ENCODE assay signal across 20 cellular contexts in genomic region chr17:40938981-40939380, GRCh38. TPM values are rescaled to one million over a fixed set of nuclear protein-coding genes. Genes with fewer than 3 reads are reported as not detected.
"Had no signal": no experiment of that assay in that cellular context is flagged by ENCODE, and none has a peak within 500 bp of the region (broad histone marks: within the 10 kb centered on the region; RNA-seq: fewer than 3 reads in every experiment).

No MANE protein-coding gene starts in this region.

- H3K27ac ChIP-seq: esophagus muscularis mucosa, heart left ventricle, tibial artery, VCaP had no signal

- H3K4me1 Mint-ChIP-seq: activated CD4-positive, alpha-beta memory T cell treated with anti-CD3 and anti-CD28 coated beads, Interleukin-2, amount 10 ng/mL, durations not matched to agents 7 days and 5 days; activated naive CD8-positive, alpha-beta T cell treated with anti-CD3 and anti-CD28 coated beads, Interleukin-2, amount 10 ng/mL, durations not matched to agents 7 days and 5 days; T-cell had no signal

- H3K36me3 Mint-ChIP-seq: T-cell had no signal

- H3K4me3 Mint-ChIP-seq: activated CD4-positive, alpha-beta memory T cell treated with anti-CD3 and anti-CD28 coated beads, Interleukin-2, amount 10 ng/mL, durations not matched to agents 7 days and 5 days; activated naive CD8-positive, alpha-beta T cell treated with anti-CD3 and anti-CD28 coated beads, Interleukin-2, amount 10 ng/mL, durations not matched to agents 7 days and 5 days; activated T-cell treated with anti-CD3 and anti-CD28 coated beads, Interleukin-2, amount 50 U/mL, for 72 hours; T-cell had no signal

- H3K27ac Mint-ChIP-seq: activated CD4-positive, alpha-beta memory T cell treated with anti-CD3 and anti-CD28 coated beads, Interleukin-2, amount 10 ng/mL, durations not matched to agents 7 days and 5 days; activated naive CD8-positive, alpha-beta T cell treated with anti-CD3 and anti-CD28 coated beads, Interleukin-2, amount 10 ng/mL, durations not matched to agents 7 days and 5 days; activated T-cell treated with anti-CD3 and anti-CD28 coated beads, Interleukin-2, amount 50 U/mL, for 72 hours; T-cell had no signal

- H3K9me3 ChIP-seq: esophagus muscularis mucosa, heart left ventricle, pancreas, tibial artery had no signal

- H3K27me3 ChIP-seq: esophagus muscularis mucosa, tibial artery had no signal

- H3K36me3 ChIP-seq: esophagus muscularis mucosa, heart left ventricle, pancreas, tibial artery had no signal

- H3K4me1 ChIP-seq: heart left ventricle had no signal

- ATAC-seq: activated T-cell treated with anti-CD3 and anti-CD28 coated beads, Interleukin-2, amount 50 U/mL, for 72 hours; heart left ventricle; left ventricle myocardium superior; pancreas; T-cell had no signal

- DNase-seq: activated CD4-positive, alpha-beta memory T cell treated with anti-CD3 and anti-CD28 coated beads, Interleukin-2, amount 10 ng/mL, durations not matched to agents 7 days and 5 days; activated gamma-delta T cell treated with Interleukin-2 at 50 U/mL for 16 hours; activated naive CD8-positive, alpha-beta T cell treated with anti-CD3 and anti-CD28 coated beads, Interleukin-2, amount 10 ng/mL, durations not matched to agents 7 days and 5 days; activated T-cell treated with anti-CD3 and anti-CD28 coated beads, Interleukin-2, amount 50 U/mL, for 72 hours; aorta; heart left ventricle; left ventricle myocardium superior; mesendoderm; pancreas; stimulated activated CD4-positive, alpha-beta T cell treated with anti-CD3 and anti-CD28 coated beads, Interleukin-15, amount 100 ng/mL, for 24 hours; stimulated activated CD4-positive, alpha-beta T cell treated with anti-CD3 and anti-CD28 coated beads, Interleukin-4, amount 100 ng/mL, for 4 hours; T-cell; tibial artery had no signal

- H3K4me3 ChIP-seq: esophagus muscularis mucosa, heart left ventricle, pancreas, tibial artery had no signal

RNA-seq across cellular contexts. Expression of gene KRT23, which starts 1.5 kb away (rescaled TPM):
- total RNA-seq: activated CD4-positive, alpha-beta memory T cell treated with anti-CD3 and anti-CD28 coated beads, Interleukin-2, amount 10 ng/mL, durations not matched to agents 7 days and 5 days; activated naive CD8-positive, alpha-beta T cell treated with anti-CD3 and anti-CD28 coated beads, Interleukin-2, amount 10 ng/mL, durations not matched to agents 7 days and 5 days; activated T-cell treated with anti-CD3 and anti-CD28 coated beads, Interleukin-2, amount 50 U/mL, for 72 hours; chondrocyte; left ventricle myocardium superior; T-cell had no signal
- polyA plus RNA-seq: heart left ventricle had no signal

RNA-seq across cellular contexts. Expression of gene KRT39, which starts 27.8 kb away (rescaled TPM):
- total RNA-seq: activated CD4-positive, alpha-beta memory T cell treated with anti-CD3 and anti-CD28 coated beads, Interleukin-2, amount 10 ng/mL, durations not matched to agents 7 days and 5 days; activated naive CD8-positive, alpha-beta T cell treated with anti-CD3 and anti-CD28 coated beads, Interleukin-2, amount 10 ng/mL, durations not matched to agents 7 days and 5 days; activated T-cell treated with anti-CD3 and anti-CD28 coated beads, Interleukin-2, amount 50 U/mL, for 72 hours; aorta; bronchial epithelial cell; chondrocyte; esophagus muscularis mucosa; frontal cortex; heart left ventricle; left ventricle myocardium superior; pancreas; T-cell had no signal
- polyA plus RNA-seq: aorta, heart left ventricle, keratinocyte, neural cell, pancreas had no signal

RNA-seq across cellular contexts. Expression of gene KRT40, which starts 45.1 kb away (rescaled TPM):
- total RNA-seq: activated CD4-positive, alpha-beta memory T cell treated with anti-CD3 and anti-CD28 coated beads, Interleukin-2, amount 10 ng/mL, durations not matched to agents 7 days and 5 days; activated naive CD8-positive, alpha-beta T cell treated with anti-CD3 and anti-CD28 coated beads, Interleukin-2, amount 10 ng/mL, durations not matched to agents 7 days and 5 days; activated T-cell treated with anti-CD3 and anti-CD28 coated beads, Interleukin-2, amount 50 U/mL, for 72 hours; aorta; bronchial epithelial cell; chondrocyte; esophagus muscularis mucosa; frontal cortex; heart left ventricle; left ventricle myocardium superior; T-cell had no signal
- polyA plus RNA-seq: aorta, heart left ventricle, neural cell had no signal

RNA-seq across cellular contexts. Expression of gene KRT20, which starts 53.9 kb away (rescaled TPM):
- total RNA-seq: activated CD4-positive, alpha-beta memory T cell treated with anti-CD3 and anti-CD28 coated beads, Interleukin-2, amount 10 ng/mL, durations not matched to agents 7 days and 5 days; activated naive CD8-positive, alpha-beta T cell treated with anti-CD3 and anti-CD28 coated beads, Interleukin-2, amount 10 ng/mL, durations not matched to agents 7 days and 5 days; activated T-cell treated with anti-CD3 and anti-CD28 coated beads, Interleukin-2, amount 50 U/mL, for 72 hours; aorta; bronchial epithelial cell; chondrocyte; frontal cortex; heart left ventricle; left ventricle myocardium superior had no signal
- polyA plus RNA-seq: keratinocyte, neural cell had no signal

RNA-seq across cellular contexts. Expression of gene KRTAP3-3, which starts 55.0 kb away (rescaled TPM):
- total RNA-seq: activated CD4-positive, alpha-beta memory T cell treated with anti-CD3 and anti-CD28 coated beads, Interleukin-2, amount 10 ng/mL, durations not matched to agents 7 days and 5 days; activated naive CD8-positive, alpha-beta T cell treated with anti-CD3 and anti-CD28 coated beads, Interleukin-2, amount 10 ng/mL, durations not matched to agents 7 days and 5 days; activated T-cell treated with anti-CD3 and anti-CD28 coated beads, Interleukin-2, amount 50 U/mL, for 72 hours; aorta; bronchial epithelial cell; chondrocyte; esophagus muscularis mucosa; frontal cortex; heart left ventricle; left ventricle myocardium superior; pancreas; T-cell had no signal
- polyA plus RNA-seq: aorta, heart left ventricle, keratinocyte, neural cell had no signal
